Comparison of ENCODE assay signal across 7 cellular contexts in the genomic region with DNA sequence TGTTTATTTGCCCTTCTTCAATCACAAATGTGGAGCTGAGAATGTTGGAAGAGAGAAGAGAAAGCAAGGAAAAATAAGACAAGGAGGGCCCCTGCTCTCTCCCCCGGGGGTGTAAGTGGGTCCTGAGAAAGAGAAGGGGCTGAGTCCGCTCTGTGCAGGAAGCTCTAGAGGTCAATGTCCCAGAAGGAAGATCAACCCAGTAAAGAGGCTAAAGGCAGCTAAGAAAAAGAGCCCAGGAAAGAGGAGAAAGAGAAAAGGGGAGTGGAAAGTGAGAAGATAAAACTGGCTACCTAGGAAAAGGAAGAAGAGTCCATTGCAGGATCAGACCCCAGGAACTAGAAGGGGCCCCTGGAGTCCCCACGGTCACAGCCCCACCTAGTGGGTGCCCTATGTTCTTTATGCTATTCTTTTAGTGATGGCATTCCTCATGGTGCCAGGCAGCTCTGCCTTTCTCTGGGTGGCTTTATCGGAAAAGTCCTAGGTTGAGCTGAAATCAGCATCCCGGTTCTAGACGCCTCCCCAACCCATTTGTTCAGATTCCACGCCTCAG.
A peak's percentile ranks its signal among the peaks of the same experiment; 100 is the strongest.
DNase-seq lines count a peak whose midpoint lies in the region; ATAC-seq and TF ChIP-seq lines count a peak whose summit lies in the region.

No MANE protein-coding gene starts in this region.

- POLR2A ChIA-PET in IMR-90 (lab: Charles Lee; ENCODE audit: unreplicated experiment) = no interaction called here

- peak; percentile 70 for TF ChIP-seq RAD21 in IMR-90 (IDR thresholded peaks at IDR 0.05; ENCODE audit: low read length)

- H4K91ac ChIP-seq in IMR-90 (ENCODE audit: insufficient read depth, low read depth, low read length) = peak overlapping the region; percentile 52; the same call in 1 of the 2 replicates

- peak overlapping the region; percentile 26; the same call in 1 of the 2 replicates for H2BK120ac ChIP-seq in IMR-90 (ENCODE audit: low read depth, low read length)

- no peaks in the 10 kb centered on the region for H3K27me3 ChIP-seq in IMR-90 (ENCODE audit: control insufficient read depth, insufficient read depth, low read length)
- H3K27me3 ChIP-seq in SJCRH30 = no peaks in the 10 kb centered on the region
- no peaks in the 10 kb centered on the region for H3K27me3 ChIP-seq in neural progenitor cell

- no peak overlapping the region for H3K23ac ChIP-seq in IMR-90 (ENCODE audit: low read depth, low read length)

- peak overlapping the region; percentile 24; the same call in 1 of the 3 replicates for H2BK15ac ChIP-seq in IMR-90 (ENCODE audit: low read depth, low read length)

- H3K79me2 ChIP-seq in neural progenitor cell (ENCODE audit: low read depth) = no peaks in the 10 kb centered on the region

- peaks cover 7% of the 10 kb centered on the region for H3K9me3 Mint-ChIP-seq in neural progenitor cell

- TF ChIP-seq POLR2A in IMR-90 (IDR thresholded peaks at IDR 0.05; ENCODE audit: low read depth, low read length) = no peak

- H3K4me3 ChIP-seq in IMR-90 (ENCODE audit: insufficient read depth, low read depth, low read length) (peak overlapping the region; percentile 24; the same call in 1 of the 2 replicates), SJCRH30 (peak overlapping the region; percentile 46), fibroblast of the aortic adventitia (ENCODE audit: low read depth, low read length) (peak overlapping the region; percentile 36), neural progenitor cell (no peak overlapping the region)

- peak overlapping the region; percentile 84; the same call in 1 of the 2 replicates for H4K5ac ChIP-seq in IMR-90 (ENCODE audit: low read depth, low read length)

- peak overlapping the region; percentile 96 for H3K27ac Mint-ChIP-seq in neural progenitor cell

- H2BK5ac ChIP-seq in IMR-90 (ENCODE audit: low read depth, low read length, poor library complexity, severe bottlenecking) = no peak overlapping the region

- no peaks in the 10 kb centered on the region for H3K79me1 ChIP-seq in IMR-90 (ENCODE audit: low read depth in 1 of 2, low read length in 2 of 2)

- in situ Hi-C loops in IMR-90 (cut with MboI; ENCODE audit: low sequenced_read_pairs) = loop anchor here (5.0 to 10.0 kb wide), 2 partner anchors 638 to 795 kb away; no protein-coding TSS in a partner anchor

- 80% methylated on average over 1 of the region's 7 CpGs; no CpG with 5 or more reads in 1 of the 2 experiments for WGBS in IMR-90 (ENCODE audit: extremely low coverage in 2 of 2, insufficient read length in 1 of 2), 2 experiments

- H2BK20ac ChIP-seq in IMR-90 (ENCODE audit: low read depth, low read length) = 0 out of 2 replicates have a peak overlapping the region, but pooled peaks have one; percentile 56

- no peak overlapping the region for H2AK9ac ChIP-seq in IMR-90 (replicated peaks; ENCODE audit: low read depth, low read length, poor library complexity)

- peaks cover 14% of the 10 kb centered on the region for H3F3A ChIP-seq in neural progenitor cell (ENCODE audit: low read depth)

- CTCF ChIA-PET in IMR-90 (lab: Yijun Ruan, JAX) = interaction anchor here (0.6 to 1.7 kb wide), 9 partner anchors 8 to 807 kb away, joined by 3 to 7 read pairs (median 4); no protein-coding TSS in a partner anchor

- H3K36me3 Mint-ChIP-seq in neural progenitor cell = no peaks in the 10 kb centered on the region

- peak overlapping the region; percentile 44 for H2AFZ ChIP-seq in IMR-90 (replicated peaks; ENCODE audit: low read length, poor library complexity)
- no peak overlapping the region for H2AFZ ChIP-seq in neural progenitor cell (replicated peaks)

- H3K9me3 ChIP-seq in IMR-90 (ENCODE audit: control insufficient read depth, insufficient read depth, low read length) (no peaks in the 10 kb centered on the region), SJCRH30 (replicated peaks) (no peaks in the 10 kb centered on the region), neural progenitor cell (ENCODE audit: low read depth) (no peaks in the 10 kb centered on the region)

- DNase-seq in IMR-90 (peak; percentile 39), SJCRH30 (peak; percentile 72 to 87), fibroblast of the aortic adventitia (ENCODE audit: low read depth) (peak; percentile 73), neural progenitor cell (ENCODE audit: low spot score) (peak; percentile 60), NCI-H146 (lab: John Stamatoyannopoulos, UW) (no peak)
- no peak for DNase-seq in stimulated activated CD4-positive, alpha-beta T cell treated with anti-CD3 and anti-CD28 coated beads, Interleukin-2, amount 100 ng/mL, for 24 hours

- no peak overlapping the region for H3K14ac ChIP-seq in IMR-90 (replicated peaks; ENCODE audit: low read depth, low read length)

- dilution Hi-C loops in IMR-90 (cut with HindIII; ENCODE audit: low sequenced_read_pairs, unreplicated experiment) = no loop called here

- H3K4me1 Mint-ChIP-seq in neural progenitor cell = peaks cover 28% of the 10 kb centered on the region

- H4K8ac ChIP-seq in IMR-90 (ENCODE audit: low read depth in 2 of 2, low read length in 2 of 2) = peak overlapping the region; percentile 22 to 37; a peak in 2 of 4 replicates

- peak overlapping the region; percentile 22 for H3K4me3 Mint-ChIP-seq in neural progenitor cell

- no peaks in the 10 kb centered on the region for H3K9me1 ChIP-seq in IMR-90 (ENCODE audit: insufficient read depth, low read length)

- H3K18ac ChIP-seq in IMR-90 (ENCODE audit: low read depth, low read length) = peak overlapping the region; percentile 85; the same call in 1 of the 2 replicates

- H3K4ac ChIP-seq in IMR-90 (ENCODE audit: low read depth, low read length) = peak overlapping the region; percentile 27

- H3K36me3 ChIP-seq in IMR-90 (ENCODE audit: control insufficient read depth, insufficient read depth, low read length) (no peaks in the 10 kb centered on the region), SJCRH30 (no peaks in the 10 kb centered on the region), neural progenitor cell (no peaks in the 10 kb centered on the region)

- no peak overlapping the region for H3K56ac ChIP-seq in IMR-90 (ENCODE audit: extremely low read depth, insufficient read depth, low read length)

- intact Hi-C loops in IMR-90 (cut with micrococcal nuclease) = loop anchor here (1.0 to 5.0 kb wide), 7 partner anchors 215 to 807 kb away; a partner anchor contains a TSS

- BruUV-seq in IMR-90 (replicated peaks; lab: Mats Ljungman, UMichigan) = no TSS peak

- no peak overlapping the region for H2AK5ac ChIP-seq in IMR-90 (ENCODE audit: low read depth, low read length)

- H3K9ac ChIP-seq in IMR-90 (ENCODE audit: low read depth, low read length) (peak overlapping the region; percentile 66; the same call in 1 of the 2 replicates), neural progenitor cell (no peak overlapping the region)

- H4K20me1 ChIP-seq in IMR-90 (ENCODE audit: insufficient read depth, low read length) (no peaks in the 10 kb centered on the region), neural progenitor cell (ENCODE audit: low read depth) (no peaks in the 10 kb centered on the region)

- no peaks in the 10 kb centered on the region for H3K27me3 Mint-ChIP-seq in neural progenitor cell (ENCODE audit: insufficient read depth, low read depth)

- H3K4me2 ChIP-seq in IMR-90 (ENCODE audit: low read depth, low read length) = peak overlapping the region; percentile 92
- H3K4me2 ChIP-seq in neural progenitor cell = peak overlapping the region; percentile 52

- peak; percentile 82 for ATAC-seq in IMR-90 (ENCODE audit: low read depth)

- TF ChIP-seq CTCF in GM12872 (IDR thresholded peaks at IDR 0.05; ENCODE audit: insufficient read depth, low read depth, low read length) (peak; percentile 64), IMR-90 (conservative IDR thresholded peaks at IDR 0.05; ENCODE audit: low read depth, low read length) (peak; percentile 58), fibroblast of the aortic adventitia (IDR thresholded peaks at IDR 0.05; ENCODE audit: insufficient read depth, low read length) (peak; percentile 61), neural progenitor cell (IDR thresholded peaks at IDR 0.05) (peak; percentile 57)

- peaks cover 7% of the 10 kb centered on the region; the same call in 1 of the 2 replicates for H3K4me1 ChIP-seq in IMR-90 (ENCODE audit: control insufficient read depth, insufficient read depth, low read length)
- H3K4me1 ChIP-seq in SJCRH30 = peaks cover 45% of the 10 kb centered on the region
- peaks cover 17% of the 10 kb centered on the region for H3K4me1 ChIP-seq in neural progenitor cell

- H3K27ac ChIP-seq in IMR-90 (ENCODE audit: insufficient read depth, low read length) (peak overlapping the region; percentile 88; the same call in 1 of the 2 replicates), SJCRH30 (peak overlapping the region; percentile 89), neural progenitor cell (no peak overlapping the region)

TF ChIP-seq in IMR-90, 13 proteins besides CTCF, POLR2A, EP300 and RAD21:
- peak; percentile 54 for TF ChIP-seq SMC3 (IDR thresholded peaks at IDR 0.05; ENCODE audit: low read depth, low read length)
- no peak for TF ChIP-seq RCOR1 (IDR thresholded peaks at IDR 0.05; ENCODE audit: insufficient replicate concordance, low read length)

Comparison
In these comparisons a context has a peak if more than half of its experiments do, and no peak if none do; other contexts are left out.
1. DNase-seq: peak in IMR-90 (single experiment), SJCRH30 (2 of 2), fibroblast of the aortic adventitia (single experiment) and neural progenitor cell (single experiment); none in NCI-H146 (single experiment) and stimulated activated CD4-positive, alpha-beta T cell treated with anti-CD3 and anti-CD28 coated beads, Interleukin-2, amount 100 ng/mL, for 24 hours (0 of 2).
2. Peak in every context shown above with its lines, with median percentiles within 50 percentile points of each other: CTCF ChIP-seq.